8 cellular contexts compared by ENCODE assay signal in genomic region chr14:69767369-69767999, GRCh38. TPM values are rescaled to one million over a fixed set of nuclear protein-coding genes. Genes with fewer than 3 reads are reported as not detected.
A peak's percentile ranks its signal among the peaks of the same experiment; 100 is the strongest.
DNase-seq lines count a peak whose midpoint lies in the region; ATAC-seq, FAIRE-seq and TF ChIP-seq lines count a peak whose summit lies in the region.

No MANE protein-coding gene starts in this region.

- peaks cover 54% of the 10 kb centered on the region for H4K20me1 ChIP-seq in smooth muscle cell (ENCODE audit: low read depth)

- H3K4me1 ChIP-seq in ACC112 (ENCODE audit: control insufficient read depth, insufficient read depth, low read length, unreplicated experiment) (peaks cover 19% of the 10 kb centered on the region), smooth muscle cell (ENCODE audit: low read depth) (peaks cover 24% of the 10 kb centered on the region)

- H3K9me3 Mint-ChIP-seq in WTC11 (peaks cover 4% of the 10 kb centered on the region; the same call in 1 of the 2 replicates), immature natural killer cell (peaks cover 0 to 5% (median 1%) of the 10 kb centered on the region in 6 donors)

- no peak for FAIRE-seq in bronchial epithelial cell (lab: Jason Lieb, UNC)

- peaks cover 2% of the 10 kb centered on the region for H3K27me3 Mint-ChIP-seq in WTC11 (ENCODE audit: low read depth)
- H3K27me3 Mint-ChIP-seq in immature natural killer cell (ENCODE audit: low read depth in 3 of 3): peaks cover 36 to 64% (median 53%) of the 10 kb centered on the region in 3 donors

- H3K27ac Mint-ChIP-seq in WTC11 (peak overlapping the region; percentile 100), immature natural killer cell (peak overlapping the region; percentile 100)

- H3K4me3 ChIP-seq in ACC112 (ENCODE audit: low read depth, low read length) (peak overlapping the region; percentile 99), bronchial epithelial cell (ENCODE audit: low read depth, low read length) (peak overlapping the region; percentile 93), smooth muscle cell (peak overlapping the region; percentile 99)

- peak overlapping the region; percentile 97 for H3K4me2 ChIP-seq in smooth muscle cell

- ATAC-seq in GM18870 (IDR thresholded peaks at IDR 0.05; ENCODE audit: unreplicated experiment): peak; percentile 49
- peak; percentile 67 for ATAC-seq in HG03139 (IDR thresholded peaks at IDR 0.05; ENCODE audit: unreplicated experiment)
- peak; percentile 79 for ATAC-seq in WTC11

- H3F3A ChIP-seq in smooth muscle cell (ENCODE audit: low read depth): peaks cover 34% of the 10 kb centered on the region

- no peaks in the 10 kb centered on the region for H3K9me3 ChIP-seq in smooth muscle cell (replicated peaks; ENCODE audit: low read depth)

- 1% methylated on average over 53 of the region's 54 CpGs for WGBS in smooth muscle cell (ENCODE audit: low lambda C conversion rate)

- H3K9ac ChIP-seq in smooth muscle cell (ENCODE audit: low read depth): peak overlapping the region; percentile 100

- CTCF ChIA-PET in WTC11 (lab: Charles Lee): interaction anchor here (0.5 to 2.1 kb wide), 3 partner anchors 22 to 219 kb away, joined by 3 to 4 read pairs (median 4); no protein-coding TSS in a partner anchor

- TF ChIP-seq CTCF in WTC11 (IDR thresholded peaks at IDR 0.05): no peak
- no peak for TF ChIP-seq CTCF in bronchial epithelial cell (IDR thresholded peaks at IDR 0.05; ENCODE audit: insufficient read depth, low read length, severe bottlenecking)
- no peak for TF ChIP-seq CTCF in smooth muscle cell (IDR thresholded peaks at IDR 0.05; ENCODE audit: borderline replicate concordance, insufficient read depth, poor library complexity, severe bottlenecking)

- peaks cover 52% of the 10 kb centered on the region for H3K36me3 Mint-ChIP-seq in WTC11
- H3K36me3 Mint-ChIP-seq in immature natural killer cell: peaks cover 33 to 49% (median 43%) of the 10 kb centered on the region in 3 donors

- peak; percentile 89 for DNase-seq in NCI-H2196 treated with DMSO at 0.1 percent for 48 hours (lab: John Stamatoyannopoulos, UW; ENCODE audit: unreplicated experiment)
- DNase-seq in WTC11 (ENCODE audit: low spot score): peak; percentile 93
- peak; percentile 76 for DNase-seq in bronchial epithelial cell (ENCODE audit: low read depth)
- DNase-seq in immature natural killer cell: peak; percentile 90 to 92 (median 91)
- DNase-seq in smooth muscle cell (lab: John Stamatoyannopoulos, UW; ENCODE audit: unreplicated experiment): peak; percentile 70

- H3K36me3 ChIP-seq in ACC112 (ENCODE audit: insufficient read depth, low read length) (peaks cover 45% of the 10 kb centered on the region), bronchial epithelial cell (ENCODE audit: control insufficient read depth, insufficient read depth, low read length) (peaks cover 24% of the 10 kb centered on the region), smooth muscle cell (ENCODE audit: low read depth) (peaks cover 24% of the 10 kb centered on the region)

- H3K27me3 ChIP-seq in ACC112 (ENCODE audit: insufficient read depth, low read length) (no peaks in the 10 kb centered on the region), bronchial epithelial cell (ENCODE audit: control insufficient read depth, insufficient read depth, low read length) (no peaks in the 10 kb centered on the region), smooth muscle cell (ENCODE audit: low read depth) (no peaks in the 10 kb centered on the region)

- H2AFZ ChIP-seq in ACC112 (ENCODE audit: low read length, unreplicated experiment) (no peak overlapping the region), smooth muscle cell (ENCODE audit: low read depth) (peak overlapping the region; percentile 8)

- POLR2A ChIA-PET in WTC11 (lab: Charles Lee): interaction anchor here (0.9 to 1.5 kb wide), 3 partner anchors 9 to 193 kb away, joined by 3 to 5 read pairs (median 4); partner anchors contain the start of gene CCDC177

- H3K27ac ChIP-seq in ACC112 (ENCODE audit: low read depth, low read length) (peak overlapping the region; percentile 99), smooth muscle cell (ENCODE audit: low read depth) (peak overlapping the region; percentile 100)

- H3K4me1 Mint-ChIP-seq in WTC11: peaks cover 27% of the 10 kb centered on the region
- peaks cover 67 to 85% of the 10 kb centered on the region in 2 donors for H3K4me1 Mint-ChIP-seq in immature natural killer cell

- H3K79me2 ChIP-seq in ACC112 (ENCODE audit: control insufficient read depth, insufficient read depth, low read length, unreplicated experiment): peaks cover 43% of the 10 kb centered on the region
- peaks cover 37% of the 10 kb centered on the region for H3K79me2 ChIP-seq in smooth muscle cell (ENCODE audit: low read depth)

- H3K4me3 Mint-ChIP-seq in WTC11 (peak overlapping the region; percentile 99), immature natural killer cell (peak overlapping the region; percentile 94 to 100 (median 99))

TF ChIP-seq in WTC11, 78 proteins besides CTCF, POLR2A, EP300 and RAD21 (continues in another document):
- peak; percentile 89 for TF ChIP-seq NFATC4 (CRISPR knock-in tag; IDR thresholded peaks at IDR 0.05)
- no peak for TF ChIP-seq ZSCAN18 (CRISPR knock-in tag; IDR thresholded peaks at IDR 0.05)
- TF ChIP-seq ZNF121 (CRISPR knock-in tag; IDR thresholded peaks at IDR 0.05): no peak
- 0 out of 2 replicates have a peak, but pooled peaks have one; percentile 5 for TF ChIP-seq PRRX2 (CRISPR knock-in tag; IDR thresholded peaks at IDR 0.05)
- TF ChIP-seq ERG (CRISPR knock-in tag; IDR thresholded peaks at IDR 0.05): no peak
- no peak; the same call in 1 of the 2 replicates for TF ChIP-seq E2F4 (CRISPR knock-in tag; IDR thresholded peaks at IDR 0.05; ENCODE audit: borderline replicate concordance, low read depth)
- no peak for TF ChIP-seq ZNF263 (CRISPR knock-in tag; IDR thresholded peaks at IDR 0.05; ENCODE audit: low read depth)
- 0 out of 2 replicates have a peak, but pooled peaks have one; percentile 61 for TF ChIP-seq HMGXB4 (CRISPR knock-in tag; IDR thresholded peaks at IDR 0.05)
- TF ChIP-seq SP1 (CRISPR knock-in tag; conservative IDR thresholded peaks at IDR 0.05): no peak; the same call in none of the 2 replicates
- TF ChIP-seq SMAD3 (CRISPR knock-in tag; IDR thresholded peaks at IDR 0.05; ENCODE audit: borderline replicate concordance): 0 out of 2 replicates have a peak, but pooled peaks have one; percentile 36

RNA-seq across cellular contexts. Expression of gene SRSF5, which starts 0.5 kb away (rescaled TPM):
- 256 to 288 TPM (median 275 TPM) in 3 replicates for total RNA-seq in WTC11 (2021)
- 126 and 181 TPM in 2 replicates for total RNA-seq in bronchial epithelial cell
- 100 to 1,000 TPM; 635 to 806 (median 639) TPM for polyA plus RNA-seq in immature natural killer cell
- total RNA-seq in smooth muscle cell: 197 and 246 TPM in 2 replicates
- 201 and 300 TPM in 2 replicates for polyA plus RNA-seq in smooth muscle cell

RNA-seq across cellular contexts. Expression of gene SLC10A1, which starts 29.6 kb away (rescaled TPM):
- total RNA-seq in WTC11 (2021): 0.09 TPM in 1 of 3 replicates, not detected in the others
- not detected in 2 replicates for total RNA-seq in bronchial epithelial cell
- polyA plus RNA-seq in immature natural killer cell: under 1 TPM in 1 of 3 donors, not detected in 2; 0.09 TPM
- total RNA-seq in smooth muscle cell: 0.58 TPM in 1 of 2 replicates, not detected in the other
- polyA plus RNA-seq in smooth muscle cell: 0.10 and 0.27 TPM in 2 replicates

Comparison
In these comparisons a context has a peak if more than half of its experiments do, and no peak if none do; other contexts are left out.
1. Peak in every context shown above with its lines: DNase-seq, ATAC-seq, H3K4me3 ChIP-seq and H3K27ac ChIP-seq.